In the genomic region with DNA sequence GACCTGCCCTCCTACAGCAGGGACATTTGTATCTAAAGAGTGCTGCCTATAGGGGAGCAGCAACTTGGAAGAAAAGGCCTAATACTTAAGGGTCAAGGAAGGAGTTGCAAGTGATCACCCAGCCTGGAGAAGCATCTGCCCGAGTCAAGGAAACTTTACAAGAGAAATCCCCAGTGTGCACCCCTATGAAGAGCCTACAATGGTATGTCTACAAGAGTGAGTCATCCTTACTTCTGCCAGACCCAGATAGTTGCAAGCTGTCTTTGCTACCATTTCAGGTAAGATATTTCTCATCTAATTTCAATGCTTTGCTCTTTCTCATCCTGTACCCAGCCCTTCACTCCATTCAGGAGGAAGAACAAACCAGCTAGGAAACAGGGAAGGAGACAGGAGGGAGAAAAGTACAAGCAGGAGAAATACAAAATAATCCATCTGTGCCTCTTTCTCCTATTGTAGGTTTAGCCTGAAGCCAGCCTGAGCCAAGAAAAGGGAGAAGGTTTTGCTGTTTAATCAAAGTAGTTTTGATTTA, we compare ENCODE assay signal across 10 cellular contexts. TPM values are rescaled to one million over a fixed set of nuclear protein-coding genes. Genes with fewer than 3 reads are reported as not detected.
DNase-seq lines count a peak whose midpoint lies in the region; ATAC-seq and TF ChIP-seq lines count a peak whose summit lies in the region.
"Had no signal": no experiment of that assay in that cellular context is flagged by ENCODE, and none has a peak within 500 bp of the region (broad histone marks: within the 10 kb centered on the region; RNA-seq: fewer than 3 reads in every experiment).

No MANE protein-coding gene starts in this region.

- H3K36me3 ChIP-seq in hepatocyte (replicated peaks; ENCODE audit: insufficient read depth, low read depth): no peaks in the 10 kb centered on the region

- H3K4me1 ChIP-seq in hepatocyte (ENCODE audit: insufficient read depth): peaks cover 30% of the 10 kb centered on the region

- in situ Hi-C loops in ACHN (cut with HindIII; ENCODE audit: low pct_ligation_motif_present, low pct_unique_long_range_greater_than_20kb, low sequenced_read_pairs): no loop called here

- WGBS in hepatocyte (ENCODE audit: low lambda C conversion rate, missing lambda C conversion rate): 70% methylated on average over 1 of the region's 1 CpG

- H3K4me3 ChIP-seq in hepatocyte: no peak overlapping the region

- no peak overlapping the region for H2AFZ ChIP-seq in hepatocyte

- H3K27ac ChIP-seq in hepatocyte: peak overlapping the region; percentile 54

- peak; percentile 68 for DNase-seq in ACHN
- peak; percentile 77 for DNase-seq in HCEC 1CT
- DNase-seq in SW480 (ENCODE audit: low spot score): peak; percentile 16
- DNase-seq in hepatocyte (ENCODE audit: low spot score): peak; percentile 61
- DNase-seq in stimulated activated CD4-positive, alpha-beta T cell treated with anti-CD3 and anti-CD28 coated beads, Interleukin-2, amount 100 ng/mL, for 24 hours: no peak
- no peak for DNase-seq in 8988T
- DNase-seq in cardiac septum (ENCODE audit: low spot score): no peak
- DNase-seq: NCI-H1694 had no signal

- TF ChIP-seq CTCF in hepatocyte (IDR thresholded peaks at IDR 0.05; ENCODE audit: poor library complexity): no peak

- H3K9me3 ChIP-seq in hepatocyte (ENCODE audit: low read depth): no peaks in the 10 kb centered on the region

- ATAC-seq in GM18907 (IDR thresholded peaks at IDR 0.05; ENCODE audit: unreplicated experiment): no peak

- H3K4me2 ChIP-seq in hepatocyte: peak overlapping the region; percentile 29

- intact Hi-C loops in cardiac septum (cut with DNase I): loop anchor here (5.0 to 10.0 kb wide), 2 partner anchors 111 to 219 kb away; partner anchors contain the start of gene AGR2

- no peaks in the 10 kb centered on the region for H3K9me2 ChIP-seq in hepatocyte (replicated peaks; ENCODE audit: insufficient read depth)

- H3K79me2 ChIP-seq in hepatocyte: no peaks in the 10 kb centered on the region

- H3K27me3 ChIP-seq in hepatocyte: no peaks in the 10 kb centered on the region

- H4K20me1 ChIP-seq in hepatocyte (ENCODE audit: insufficient read depth, poor library complexity, severe bottlenecking): no peaks in the 10 kb centered on the region

RNA-seq across cellular contexts. Expression of gene AGR3, which starts 34.4 kb away (rescaled TPM):
- 52.1 and 74.3 TPM in 2 replicates for total RNA-seq in hepatocyte
- 51.0 and 65.1 TPM in 2 replicates for polyA plus RNA-seq in hepatocyte
- not detected for total RNA-seq in cardiac septum
- total RNA-seq: pulmonary artery endothelial cell had no signal

Comparison
In these comparisons a context has a peak if more than half of its experiments do, and no peak if none do; other contexts are left out.
1. DNase-seq: peak in ACHN (single experiment), HCEC 1CT (single experiment), SW480 (single experiment) and hepatocyte (single experiment); none in stimulated activated CD4-positive, alpha-beta T cell treated with anti-CD3 and anti-CD28 coated beads, Interleukin-2, amount 100 ng/mL, for 24 hours (0 of 2), 8988T (single experiment) and cardiac septum (single experiment).
2. RNA of gene AGR3, which starts 34.4 kb away (total RNA-seq): 52.1 to 74.3 TPM in hepatocyte; not detected in cardiac septum (single experiment); every median in the first group is over 10 times any median in the second.